1 cellular context compared by ENCODE assay signal in the genomic region with DNA sequence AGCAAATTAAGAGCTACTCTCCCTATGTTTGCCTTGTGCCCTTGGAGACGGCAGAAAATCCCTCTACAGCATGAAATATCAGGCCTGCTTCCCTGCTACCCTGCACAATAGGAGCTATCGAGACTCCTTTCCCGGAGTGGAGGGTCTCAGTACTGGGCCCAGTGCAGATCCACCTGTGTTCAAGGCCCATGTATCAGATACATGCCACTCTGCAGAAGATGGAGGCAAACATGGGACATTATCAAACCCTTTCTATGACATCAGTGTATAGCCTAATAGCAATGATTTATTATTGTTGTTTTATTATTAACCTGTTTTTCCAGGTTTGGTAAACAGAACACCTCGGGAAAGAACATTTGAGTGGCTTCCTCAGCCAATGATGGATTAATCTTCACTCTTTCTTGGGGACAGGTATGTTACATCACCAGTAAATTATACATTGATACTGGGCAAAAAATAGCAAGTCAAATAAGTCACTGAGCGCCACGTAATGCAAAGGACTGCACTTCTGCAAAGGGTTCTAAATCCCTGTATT.
TF ChIP-seq lines count a peak whose summit lies in the region.

No MANE protein-coding gene starts in this region.

TF ChIP-seq in HepG2, 621 proteins besides CTCF, POLR2A, EP300 and RAD21:
- no peak for TF ChIP-seq ZNF883 (CRISPR knock-in tag; IDR thresholded peaks at IDR 0.05; ENCODE audit: not compliant biosample characterization)
- no peak for TF ChIP-seq SCMH1 (CRISPR knock-in tag; IDR thresholded peaks at IDR 0.05; ENCODE audit: borderline replicate concordance)
- 0 out of 2 replicates have a peak, but pooled peaks have one; percentile 14 for TF ChIP-seq BRCA1 (CRISPR knock-in tag; IDR thresholded peaks at IDR 0.05)
- TF ChIP-seq NFYB (CRISPR knock-in tag; IDR thresholded peaks at IDR 0.05) = no peak
- peak; percentile 26 for TF ChIP-seq ASH2L (IDR thresholded peaks at IDR 0.05; ENCODE audit: insufficient read length, low read depth, low read length)
- TF ChIP-seq KLF9 (CRISPR knock-in tag; IDR thresholded peaks at IDR 0.05; ENCODE audit: low read depth) = no peak
- no peak for TF ChIP-seq SKI (IDR thresholded peaks at IDR 0.05; ENCODE audit: partially characterized antibody)
- TF ChIP-seq ZNF780A (CRISPR knock-in tag; IDR thresholded peaks at IDR 0.05) = 0 out of 2 replicates have a peak, but pooled peaks have one; percentile 48
- peak; percentile 14 for TF ChIP-seq YY1 (IDR thresholded peaks at IDR 0.05; ENCODE audit: insufficient read depth, insufficient replicate concordance, low read depth, low read length)
- no peak for TF ChIP-seq ZNF891 (CRISPR knock-in tag; IDR thresholded peaks at IDR 0.05)
- TF ChIP-seq ZFY (CRISPR knock-in tag; IDR thresholded peaks at IDR 0.05) = 0 out of 2 replicates have a peak, but pooled peaks have one; percentile 28
- no peak for TF ChIP-seq SOX6 (IDR thresholded peaks at IDR 0.05)
- no peak for TF ChIP-seq SOX6 (CRISPR knock-in tag; IDR thresholded peaks at IDR 0.05)
- TF ChIP-seq CHD2 (IDR thresholded peaks at IDR 0.05; ENCODE audit: low read depth, low read length) = no peak
- TF ChIP-seq, protein P1, sequence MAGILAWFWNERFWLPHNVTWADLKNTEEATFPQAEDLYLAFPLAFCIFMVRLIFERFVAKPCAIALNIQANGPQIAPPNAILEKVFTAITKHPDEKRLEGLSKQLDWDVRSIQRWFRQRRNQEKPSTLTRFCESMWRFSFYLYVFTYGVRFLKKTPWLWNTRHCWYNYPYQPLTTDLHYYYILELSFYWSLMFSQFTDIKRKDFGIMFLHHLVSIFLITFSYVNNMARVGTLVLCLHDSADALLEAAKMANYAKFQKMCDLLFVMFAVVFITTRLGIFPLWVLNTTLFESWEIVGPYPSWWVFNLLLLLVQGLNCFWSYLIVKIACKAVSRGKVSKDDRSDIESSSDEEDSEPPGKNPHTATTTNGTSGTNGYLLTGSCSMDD (CRISPR knock-in tag; IDR thresholded peaks at IDR 0.05) = no peak
- TF ChIP-seq, protein P2, sequence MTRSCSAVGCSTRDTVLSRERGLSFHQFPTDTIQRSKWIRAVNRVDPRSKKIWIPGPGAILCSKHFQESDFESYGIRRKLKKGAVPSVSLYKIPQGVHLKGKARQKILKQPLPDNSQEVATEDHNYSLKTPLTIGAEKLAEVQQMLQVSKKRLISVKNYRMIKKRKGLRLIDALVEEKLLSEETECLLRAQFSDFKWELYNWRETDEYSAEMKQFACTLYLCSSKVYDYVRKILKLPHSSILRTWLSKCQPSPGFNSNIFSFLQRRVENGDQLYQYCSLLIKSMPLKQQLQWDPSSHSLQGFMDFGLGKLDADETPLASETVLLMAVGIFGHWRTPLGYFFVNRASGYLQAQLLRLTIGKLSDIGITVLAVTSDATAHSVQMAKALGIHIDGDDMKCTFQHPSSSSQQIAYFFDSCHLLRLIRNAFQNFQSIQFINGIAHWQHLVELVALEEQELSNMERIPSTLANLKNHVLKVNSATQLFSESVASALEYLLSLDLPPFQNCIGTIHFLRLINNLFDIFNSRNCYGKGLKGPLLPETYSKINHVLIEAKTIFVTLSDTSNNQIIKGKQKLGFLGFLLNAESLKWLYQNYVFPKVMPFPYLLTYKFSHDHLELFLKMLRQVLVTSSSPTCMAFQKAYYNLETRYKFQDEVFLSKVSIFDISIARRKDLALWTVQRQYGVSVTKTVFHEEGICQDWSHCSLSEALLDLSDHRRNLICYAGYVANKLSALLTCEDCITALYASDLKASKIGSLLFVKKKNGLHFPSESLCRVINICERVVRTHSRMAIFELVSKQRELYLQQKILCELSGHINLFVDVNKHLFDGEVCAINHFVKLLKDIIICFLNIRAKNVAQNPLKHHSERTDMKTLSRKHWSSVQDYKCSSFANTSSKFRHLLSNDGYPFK (CRISPR knock-in tag; IDR thresholded peaks at IDR 0.05; ENCODE audit: borderline replicate concordance) = peak; percentile 97
- TF ChIP-seq JDP2 (CRISPR knock-in tag; IDR thresholded peaks at IDR 0.05; ENCODE audit: borderline replicate concordance) = no peak
- 0 out of 4 replicates have a peak, but pooled peaks of 1 of the 2 experiments have one; percentile 13 for TF ChIP-seq ATF4 (CRISPR knock-in tag; IDR thresholded peaks at IDR 0.05)
- peak; percentile 2; the same call in 1 of the 2 replicates for TF ChIP-seq ZNF232 (CRISPR knock-in tag; IDR thresholded peaks at IDR 0.05; ENCODE audit: borderline replicate concordance)
- no peak for TF ChIP-seq ZBTB49 (CRISPR knock-in tag; IDR thresholded peaks at IDR 0.05; ENCODE audit: borderline replicate concordance)
